Comparison of ENCODE assay signal across 1 cellular context in genomic region chr2:118089015-118089800, GRCh38.
TF ChIP-seq lines count a peak whose summit lies in the region.

No MANE protein-coding gene starts in this region.

TF ChIP-seq in GM12878, 131 proteins besides CTCF, POLR2A, EP300 and RAD21 (continued from another document):
- no peak for TF ChIP-seq CEBPZ (IDR thresholded peaks at IDR 0.05; ENCODE audit: low read depth, low read length)
- TF ChIP-seq ZNF274 (IDR thresholded peaks at IDR 0.05; ENCODE audit: insufficient read depth, insufficient read length), result no peak
- no peak for TF ChIP-seq YBX1 (IDR thresholded peaks at IDR 0.05)
- TF ChIP-seq DPF2 (IDR thresholded peaks at IDR 0.05), result no peak
- no peak for TF ChIP-seq ETV6 (conservative IDR thresholded peaks at IDR 0.05 in 1 of 2, IDR thresholded peaks at IDR 0.05 in 1 of 2; ENCODE audit: borderline replicate concordance in 1 of 2, low read depth in 1 of 2)
- no peak for TF ChIP-seq ELK1 (IDR thresholded peaks at IDR 0.05; ENCODE audit: low read depth, low read length)
- no peak for TF ChIP-seq CBX5 (IDR thresholded peaks at IDR 0.05; ENCODE audit: low read depth)
- no peak for TF ChIP-seq ZNF687 (IDR thresholded peaks at IDR 0.05)
- peak; percentile 48; the same call in 1 of the 2 replicates for TF ChIP-seq EED (IDR thresholded peaks at IDR 0.05; ENCODE audit: low read depth)
- TF ChIP-seq ASH2L (IDR thresholded peaks at IDR 0.05; ENCODE audit: borderline replicate concordance, low read depth), result no peak
- TF ChIP-seq SP1 (IDR thresholded peaks at IDR 0.05; ENCODE audit: low read depth, low read length), result no peak
- no peak for TF ChIP-seq BMI1 (IDR thresholded peaks at IDR 0.05; ENCODE audit: borderline replicate concordance)
- TF ChIP-seq SIX5 (IDR thresholded peaks at IDR 0.05; ENCODE audit: low read depth, low read length, severe bottlenecking), result no peak
- no peak for TF ChIP-seq BACH1 (IDR thresholded peaks at IDR 0.05; ENCODE audit: borderline replicate concordance)
- TF ChIP-seq ZZZ3 (IDR thresholded peaks at IDR 0.05; ENCODE audit: control insufficient read depth, insufficient read length, low read depth), result no peak
- TF ChIP-seq ZNF24 (IDR thresholded peaks at IDR 0.05), result peak; percentile 67; the same call in 1 of the 2 replicates
- TF ChIP-seq SKIL (IDR thresholded peaks at IDR 0.05; ENCODE audit: low read depth, poor library complexity, severe bottlenecking), result no peak
- 0 out of 2 replicates have a peak, but pooled peaks have one; percentile 6 for TF ChIP-seq IRF4 (IDR thresholded peaks at IDR 0.05; ENCODE audit: low read depth, low read length)
- no peak for TF ChIP-seq SREBF1 (IDR thresholded peaks at IDR 0.05; ENCODE audit: low read length)
- TF ChIP-seq RUNX3 (IDR thresholded peaks at IDR 0.05; ENCODE audit: low read length), result peak; percentile 66
- TF ChIP-seq MTA2 (IDR thresholded peaks at IDR 0.05; ENCODE audit: low read depth), result no peak
- TF ChIP-seq RELB (IDR thresholded peaks at IDR 0.05; ENCODE audit: low read depth), result no peak
- no peak for TF ChIP-seq NFXL1 (IDR thresholded peaks at IDR 0.05; ENCODE audit: borderline replicate concordance)
- TF ChIP-seq ZNF384 (IDR thresholded peaks at IDR 0.05; ENCODE audit: borderline replicate concordance, low read depth, low read length), result peak; percentile 25; the same call in 1 of the 2 replicates
- TF ChIP-seq PAX8 (IDR thresholded peaks at IDR 0.05), result no peak
- TF ChIP-seq E2F8 (IDR thresholded peaks at IDR 0.05; ENCODE audit: low read depth, partially characterized antibody), result no peak
- TF ChIP-seq ATF2 (IDR thresholded peaks at IDR 0.05; ENCODE audit: low read length), result no peak
- no peak for TF ChIP-seq NR2F1 (conservative IDR thresholded peaks at IDR 0.05)
- no peak for TF ChIP-seq PBX3 (IDR thresholded peaks at IDR 0.05; ENCODE audit: insufficient replicate concordance, low read depth, low read length)
- TF ChIP-seq TCF3 (IDR thresholded peaks at IDR 0.05; ENCODE audit: borderline replicate concordance, insufficient read depth, low read depth, low read length), result 0 out of 2 replicates have a peak, but pooled peaks have one; percentile 8
- peak; percentile 10; the same call in 1 of the 2 replicates for TF ChIP-seq LARP7 (IDR thresholded peaks at IDR 0.05)
- peak; percentile 35; the same call in 1 of the 2 replicates for TF ChIP-seq IKZF1 (conservative IDR thresholded peaks at IDR 0.05)
